ENCODE assay signal across 11 cellular contexts in the genomic region with DNA sequence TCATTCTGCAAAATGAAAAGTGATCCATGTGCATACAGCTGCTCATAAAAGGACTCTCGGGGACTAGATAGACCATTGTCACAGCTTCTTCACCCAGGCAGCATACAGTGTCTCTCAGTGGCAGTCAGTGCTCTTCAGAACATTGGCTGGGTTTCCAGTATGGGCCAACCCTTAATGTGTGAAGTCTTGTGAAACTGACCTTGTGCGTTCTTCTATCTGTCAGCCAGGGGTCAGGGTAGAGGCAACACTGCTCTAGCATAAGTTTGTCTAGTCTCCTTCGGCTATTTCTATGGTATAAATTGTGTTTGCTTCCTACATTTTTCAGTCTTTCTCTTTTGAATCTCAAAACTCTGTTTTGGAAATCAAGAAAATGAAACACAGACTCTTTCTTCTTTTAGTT. TPM values are rescaled to one million over a fixed set of nuclear protein-coding genes. Genes with fewer than 3 reads are reported as not detected.
A peak's percentile ranks its signal among the peaks of the same experiment; 100 is the strongest.
DNase-seq lines count a peak whose midpoint lies in the region; ATAC-seq and TF ChIP-seq lines count a peak whose summit lies in the region.
"Had no signal": no experiment of that assay in that cellular context is flagged by ENCODE, and none has a peak within 500 bp of the region (broad histone marks: within the 10 kb centered on the region; RNA-seq: fewer than 3 reads in every experiment).

No MANE protein-coding gene starts in this region.

- peak in 1 of 2 donors; percentile 19 for TF ChIP-seq CTCF in right atrium auricular region (IDR thresholded peaks at IDR 0.05)

- no peaks in the 10 kb centered on the region for H3K9me3 ChIP-seq in right atrium auricular region

- H3K4me1 ChIP-seq in right atrium auricular region: no peaks in the 10 kb centered on the region
- H3K4me1 ChIP-seq: BLaER1 had no signal

- intact Hi-C loops in Right ventricle myocardium inferior (cut with DNase I): no loop called here

- ATAC-seq in Right ventricle myocardium inferior: peak; percentile 64
- no peak for ATAC-seq in GM21529 (IDR thresholded peaks at IDR 0.05; ENCODE audit: unreplicated experiment)

- DNase-seq in Right ventricle myocardium inferior (ENCODE audit: missing footprints) (no peak), right atrium auricular region (ENCODE audit: low spot score) (no peak), MV-4-11 (lab: John Stamatoyannopoulos, UW) (peak; percentile 10), globus pallidus (ENCODE audit: low spot score) (peak; percentile 23), T1000 (lab: John Stamatoyannopoulos, UW) (no peak)
- no peak for DNase-seq in activated CD4-positive, CD25-positive, alpha-beta regulatory T cell (lab: John Stamatoyannopoulos, UW)
- no peak for DNase-seq in stimulated activated CD4-positive, alpha-beta T cell treated with anti-CD3 and anti-CD28 coated beads, Interleukin-4, amount 100 ng/mL, for 1 hour
- DNase-seq: activated T-cell treated with anti-CD3 and anti-CD28 coated beads, Interleukin-2, amount 50 U/mL, for 48 hours had no signal

- no peak overlapping the region for H3K4me3 ChIP-seq in right atrium auricular region
- H3K4me3 ChIP-seq: BLaER1 had no signal

- no peaks in the 10 kb centered on the region for H3K36me3 ChIP-seq in right atrium auricular region
- H3K36me3 ChIP-seq: BLaER1 had no signal

- no peaks in the 10 kb centered on the region for H3K27me3 ChIP-seq in right atrium auricular region
- H3K27me3 ChIP-seq: BLaER1 had no signal

- H3K27ac ChIP-seq in right atrium auricular region: no peak overlapping the region
- H3K27ac ChIP-seq: BLaER1 had no signal

RNA-seq across cellular contexts. Expression of gene SMIM31, which starts 37.0 kb away (rescaled TPM):
- total RNA-seq in Right ventricle myocardium inferior (not detected), right atrium auricular region (not detected)
- total RNA-seq: mononuclear cell had no signal

Comparison
In these comparisons a context has a peak if more than half of its experiments do, and no peak if none do; other contexts are left out.
1. DNase-seq: peak in MV-4-11 (single experiment) and globus pallidus (single experiment); none in Right ventricle myocardium inferior (single experiment), right atrium auricular region (single experiment), activated CD4-positive, CD25-positive, alpha-beta regulatory T cell (0 of 4), stimulated activated CD4-positive, alpha-beta T cell treated with anti-CD3 and anti-CD28 coated beads, Interleukin-4, amount 100 ng/mL, for 1 hour (single experiment) and T1000 (single experiment).